12 cellular contexts compared by ENCODE assay signal in genomic region chr16:2006317-2006716, GRCh38. TPM values are rescaled to one million over a fixed set of nuclear protein-coding genes. Genes with fewer than 3 reads are reported as not detected.
DNase-seq lines count a peak whose midpoint lies in the region; ATAC-seq, FAIRE-seq and TF ChIP-seq lines count a peak whose summit lies in the region.
"Had no signal": no experiment of that assay in that cellular context is flagged by ENCODE, and none has a peak within 500 bp of the region (broad histone marks: within the 10 kb centered on the region; RNA-seq: fewer than 3 reads in every experiment).

No MANE protein-coding gene starts in this region.

- intact Hi-C loops in Calu3 (cut with micrococcal nuclease; ENCODE audit: unreplicated experiment) (no loop called here), pancreas (cut with DNase I) (no loop called here)

- H3F3A ChIP-seq in OCI-LY1 (ENCODE audit: insufficient read depth, low read length): no peaks in the 10 kb centered on the region

- peaks cover 11% of the 10 kb centered on the region for H3K79me2 ChIP-seq in OCI-LY1 (ENCODE audit: insufficient read depth, low read length)

- peak overlapping the region; percentile 13 for H3K4me3 ChIP-seq in OCI-LY1 (ENCODE audit: low read depth, low read length, poor library complexity, severe bottlenecking)
- H3K4me3 ChIP-seq in pancreas: no peak overlapping the region
- H3K4me3 ChIP-seq: mucosa of descending colon had no signal

- peaks cover 48% of the 10 kb centered on the region for H3K36me3 Mint-ChIP-seq in Calu3 (ENCODE audit: insufficient read depth, unreplicated experiment)
- H3K36me3 Mint-ChIP-seq in central memory CD8-positive, alpha-beta T cell (ENCODE audit: insufficient read depth): peaks cover 14% of the 10 kb centered on the region

- DNase-seq in Calu3 (no peak), pancreas (peak; percentile 18 to 78 (median 42)), DMS79 (lab: John Stamatoyannopoulos, UW) (no peak), inferior parietal cortex (ENCODE audit: extremely low spot score) (no peak), GM13976 (ENCODE audit: low spot score) (no peak)
- DNase-seq in central memory CD8-positive, alpha-beta T cell (ENCODE audit: low spot score in 2 of 2): no peak
- DNase-seq: MM.1S, SK-N-SH had no signal

- in situ Hi-C loops in GM13976 (cut with MboI; ENCODE audit: low sequenced_read_pairs, unreplicated experiment): loop anchor here (25.0 kb wide), 1 partner anchor 481 kb away; the partner anchor contains the start of gene TBC1D24

- no peaks in the 10 kb centered on the region for H3K9me2 ChIP-seq in OCI-LY1 (ENCODE audit: low read depth, low read length)
- H3K9me2 ChIP-seq: SK-N-SH had no signal

- H3K27me3 Mint-ChIP-seq in Calu3 (ENCODE audit: unreplicated experiment): no peaks in the 10 kb centered on the region
- H3K27me3 Mint-ChIP-seq in central memory CD8-positive, alpha-beta T cell: no peaks in the 10 kb centered on the region

- H3K4me3 Mint-ChIP-seq in Calu3 (ENCODE audit: low read depth, unreplicated experiment): peak overlapping the region; percentile 89
- H3K4me3 Mint-ChIP-seq in central memory CD8-positive, alpha-beta T cell: peak overlapping the region; percentile 83

- CTCF ChIA-PET in Calu3 (lab: Charles Lee): no interaction called here

- no peak for ATAC-seq in central memory CD8-positive, alpha-beta T cell (replicated peaks; ENCODE audit: extremely low read depth, poor library complexity, severe bottlenecking)
- ATAC-seq in pancreas: no peak
- ATAC-seq: mucosa of descending colon had no signal

- no peak overlapping the region for H3K27ac ChIP-seq in OCI-LY1 (ENCODE audit: low read depth, low read length, poor library complexity, severe bottlenecking)
- no peak overlapping the region for H3K27ac ChIP-seq in pancreas

- peaks cover 56% of the 10 kb centered on the region for H3K4me1 ChIP-seq in OCI-LY1 (ENCODE audit: insufficient read depth, low read length, severe bottlenecking)
- H3K4me1 ChIP-seq in pancreas: peaks cover 26 to 41% (median 33%) of the 10 kb centered on the region in 3 donors

- H3K4me1 Mint-ChIP-seq in Calu3 (ENCODE audit: low read depth, unreplicated experiment): peaks cover 38% of the 10 kb centered on the region
- H3K4me1 Mint-ChIP-seq in central memory CD8-positive, alpha-beta T cell: peaks cover 48% of the 10 kb centered on the region

- H2AFZ ChIP-seq in OCI-LY1 (ENCODE audit: low read length): no peak overlapping the region

- H3K9me3 ChIP-seq in OCI-LY1 (ENCODE audit: low read length): no peaks in the 10 kb centered on the region
- no peaks in the 10 kb centered on the region for H3K9me3 ChIP-seq in pancreas
- H3K9me3 ChIP-seq: mucosa of descending colon, SK-N-SH had no signal

- WGBS in pancreas, 2 donors: 78 to 84% methylated on average over 8 of the region's 8 CpGs

- no peak overlapping the region; the same call in 1 of the 2 replicates for H3K9ac ChIP-seq in OCI-LY1 (ENCODE audit: low read length)

- no peaks in the 10 kb centered on the region for H3K9me3 Mint-ChIP-seq in Calu3 (ENCODE audit: low read depth, unreplicated experiment)
- H3K9me3 Mint-ChIP-seq in central memory CD8-positive, alpha-beta T cell: no peaks in the 10 kb centered on the region
- H3K9me3 Mint-ChIP-seq: H9 had no signal

- H4K20me1 ChIP-seq in OCI-LY1 (ENCODE audit: insufficient read depth, low read length): no peaks in the 10 kb centered on the region

- H3K4me2 ChIP-seq in OCI-LY1 (ENCODE audit: low read length): peak overlapping the region; percentile 48; the same call in 1 of the 2 replicates

- FAIRE-seq in pancreas (lab: Jason Lieb, UNC): no peak
- FAIRE-seq: keratinocyte had no signal

- H3K27ac Mint-ChIP-seq in Calu3 (ENCODE audit: unreplicated experiment): peak overlapping the region; percentile 10
- H3K27ac Mint-ChIP-seq in central memory CD8-positive, alpha-beta T cell (ENCODE audit: low read depth): peak overlapping the region; percentile 58

- TF ChIP-seq CTCF in Calu3 (IDR thresholded peaks at IDR 0.05; ENCODE audit: unreplicated experiment): no peak
- TF ChIP-seq CTCF in OCI-LY1 (IDR thresholded peaks at IDR 0.05; ENCODE audit: low read length): no peak
- no peak for TF ChIP-seq CTCF in pancreas (IDR thresholded peaks at IDR 0.05)
- TF ChIP-seq CTCF in GM13976 (IDR thresholded peaks at IDR 0.05; ENCODE audit: borderline replicate concordance, control extremely low read depth, extremely low read depth, insufficient read depth, missing control alignments): no peak

- H3K27me3 ChIP-seq in OCI-LY1 (ENCODE audit: insufficient read depth, low read length) (no peaks in the 10 kb centered on the region), pancreas (no peaks in the 10 kb centered on the region)

- H3K36me3 ChIP-seq in OCI-LY1 (ENCODE audit: insufficient read depth, low read length) (peaks cover 30% of the 10 kb centered on the region), pancreas (peaks cover 8 to 21% (median 21%) of the 10 kb centered on the region in 3 donors)

- no TSS peak for BruUV-seq in Calu3 (replicated peaks; lab: Mats Ljungman, UMichigan)

RNA-seq across cellular contexts. Expression of gene ZNF598, which starts 3.3 kb away (rescaled TPM):
- total RNA-seq in Calu3 (2022) (72.4 and 73.1 TPM in 2 replicates), pancreas (10 to 100 TPM; 26.0 to 93.6 (median 42.4) TPM)
- 10 to 100 TPM; 71.0 to 73.5 TPM for polyA plus RNA-seq in pancreas

RNA-seq across cellular contexts. Expression of gene NPW, which starts 13.3 kb away (rescaled TPM):
- total RNA-seq in Calu3 (2022) (1.5 and 4.2 TPM in 2 replicates), pancreas (1 to 10 TPM in 2 of 6 donors, under 1 TPM in 4; 0.43 to 1.9 (median 0.50) TPM)
- 1 to 10 TPM; 1.3 to 2.7 TPM for polyA plus RNA-seq in pancreas
- polyA plus RNA-seq: keratinocyte had no signal

RNA-seq across cellular contexts. Expression of gene SYNGR3, which starts 16.5 kb away (rescaled TPM):
- 3.6 and 3.8 TPM in 2 replicates for total RNA-seq in Calu3 (2022)
- total RNA-seq in pancreas: 1 to 10 TPM in 1 of 6 donors, under 1 TPM in 5; 0.19 to 1.5 (median 0.55) TPM
- 1 to 10 TPM in 1 of 2 donors, under 1 TPM in 1; 0.57 to 3.1 TPM for polyA plus RNA-seq in pancreas

RNA-seq across cellular contexts. Expression of gene NHERF2, which starts 20.4 kb away (rescaled TPM):
- 15.7 and 22.0 TPM in 2 replicates for total RNA-seq in Calu3 (2022)
- 10 to 100 TPM; 14.7 to 28.9 (median 23.0) TPM for total RNA-seq in pancreas
- polyA plus RNA-seq in pancreas: 100 to 1,000 TPM in 1 of 2 donors, 10 to 100 TPM in 1; 60.7 to 144 TPM

RNA-seq across cellular contexts. Expression of gene GFER, which starts 22.3 kb away (rescaled TPM):
- total RNA-seq in Calu3 (2022) (40.8 and 43.5 TPM in 2 replicates), pancreas (10 to 100 TPM; 17.1 to 31.9 (median 25.9) TPM)
- 10 to 100 TPM; 25.7 to 62.0 TPM for polyA plus RNA-seq in pancreas

Comparison
In these comparisons a context has a peak if more than half of its experiments do, and no peak if none do; other contexts are left out.
1. DNase-seq: peak in pancreas (6 of 6); none in Calu3 (single experiment), central memory CD8-positive, alpha-beta T cell (0 of 2), DMS79 (single experiment), inferior parietal cortex (single experiment) and GM13976 (single experiment).